Comparison of ENCODE assay signal across 28 cellular contexts in the genomic region with DNA sequence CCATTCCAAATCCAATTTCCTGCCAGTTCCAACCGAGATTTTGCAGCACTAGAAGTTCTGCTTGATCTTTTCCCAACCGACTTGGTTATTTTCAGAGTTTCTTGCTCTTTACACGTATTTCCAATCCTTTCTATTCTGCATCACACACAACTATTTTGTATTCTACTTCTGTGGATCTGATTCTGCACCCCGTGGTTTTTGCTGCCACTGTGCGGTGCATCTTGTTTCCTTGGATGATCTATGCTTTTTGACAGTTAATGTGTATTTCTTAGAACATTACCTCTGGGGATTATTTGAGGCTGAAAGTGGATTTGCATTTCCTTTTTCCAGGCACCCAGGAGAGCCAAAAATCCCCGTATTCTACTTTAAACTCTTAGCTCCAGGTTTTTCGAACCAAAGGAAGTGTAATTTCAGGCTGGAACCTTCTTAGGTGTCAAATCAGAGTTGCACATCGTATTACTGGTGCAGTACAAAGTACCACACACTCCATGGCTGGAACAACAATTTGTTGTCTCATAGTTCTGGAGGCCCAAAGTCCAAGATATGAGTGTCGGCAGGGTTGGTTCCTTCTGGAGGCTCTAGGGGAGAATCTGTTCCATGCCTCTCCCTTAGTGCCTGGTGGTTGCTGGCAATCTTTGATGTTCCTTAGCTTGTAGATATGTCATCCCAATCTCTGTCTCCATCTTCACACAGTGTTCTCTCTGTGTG.
"Had no signal": no experiment of that assay in that cellular context is flagged by ENCODE, and none has a peak within 500 bp of the region (broad histone marks: within the 10 kb centered on the region; RNA-seq: fewer than 3 reads in every experiment).

No MANE protein-coding gene starts in this region.

- H3K4me3 Mint-ChIP-seq: naive thymus-derived CD8-positive, alpha-beta T cell; neural crest cell; T-helper 2 cell treated with Interferon-gamma antibody and Interleukin-4, amounts not matched to agents 5 μg/mL and 100 μg/mL, for 36 hours had no signal

- ATAC-seq: activated naive CD4-positive, alpha-beta T cell treated with anti-CD3 and anti-CD28 coated beads, Interleukin-2, amount 50 U/mL, for 72 hours; body of pancreas; gastrocnemius medialis; left colon; naive thymus-derived CD8-positive, alpha-beta T cell had no signal

- H3K4me3 ChIP-seq: adrenal gland, body of pancreas, cardiac muscle cell, colonic mucosa, dorsolateral prefrontal cortex, gastrocnemius medialis, right atrium auricular region, spleen, testis, transverse colon had no signal

- H3K36me3 ChIP-seq: adrenal gland, cardiac muscle cell, colonic mucosa, gastrocnemius medialis, right atrium auricular region, spleen, transverse colon had no signal

- H3K9me3 ChIP-seq: adrenal gland, body of pancreas, colonic mucosa, gastrocnemius medialis, right atrium auricular region, spleen, testis, transverse colon had no signal

- H3K79me2 ChIP-seq: parathyroid adenoma had no signal

- H3K9ac ChIP-seq: parathyroid adenoma had no signal

- H2AFZ ChIP-seq: parathyroid adenoma had no signal

- H3K4me1 ChIP-seq: adrenal gland, colonic mucosa, gastrocnemius medialis, parathyroid adenoma, right atrium auricular region, spleen, testis, transverse colon had no signal

- H3K27me3 ChIP-seq: adrenal gland, body of pancreas, cardiac muscle cell, colonic mucosa, right atrium auricular region, testis had no signal

- H3K27ac ChIP-seq: adrenal gland, body of pancreas, cardiac muscle cell, colonic mucosa, dorsolateral prefrontal cortex, gastrocnemius medialis, parathyroid adenoma, right atrium auricular region, spleen, testis, transverse colon had no signal

- H3K36me3 Mint-ChIP-seq: activated naive CD4-positive, alpha-beta T cell treated with anti-CD3 and anti-CD28 coated beads, Interleukin-2, amount 50 U/mL, for 72 hours had no signal

- H3K9me3 Mint-ChIP-seq: activated naive CD4-positive, alpha-beta T cell treated with anti-CD3 and anti-CD28 coated beads, Interleukin-2, amount 50 U/mL, for 72 hours; naive thymus-derived CD8-positive, alpha-beta T cell; T-helper 2 cell treated with Interferon-gamma antibody and Interleukin-4, amounts not matched to agents 5 μg/mL and 100 μg/mL, for 36 hours had no signal

- H3K27ac Mint-ChIP-seq: activated naive CD4-positive, alpha-beta T cell treated with anti-CD3 and anti-CD28 coated beads, Interleukin-2, amount 50 U/mL, for 72 hours; T-helper 2 cell treated with Interferon-gamma antibody and Interleukin-4, amounts not matched to agents 5 μg/mL and 100 μg/mL, for 36 hours had no signal

- DNase-seq: activated CD4-positive, alpha-beta T cell treated with anti-CD3 and anti-CD28 coated beads for 4 hours; activated CD4-positive, alpha-beta T cell treated with anti-CD3 and anti-CD28 coated beads, Interleukin-2, amount 50 U/mL, for 4 hours; activated naive CD4-positive, alpha-beta T cell; activated T-cell treated with anti-CD3 and anti-CD28 coated beads, Interleukin-2, amount 50 U/mL, for 1 hour; cerebellar nuclear complex; colonic mucosa; effector memory CD4-positive, alpha-beta T cell; gastrocnemius medialis; hippocampal formation; kidney; left colon; midbrain; naive thymus-derived CD8-positive, alpha-beta T cell; nucleus accumbens; stimulated activated naive CD4-positive, alpha-beta T cell treated with Interleukin-2 at 50 U/mL for 16 hours; T-helper 1 cell; testis; transverse colon had no signal
